1 cellular context compared by ENCODE assay signal in the genomic region with DNA sequence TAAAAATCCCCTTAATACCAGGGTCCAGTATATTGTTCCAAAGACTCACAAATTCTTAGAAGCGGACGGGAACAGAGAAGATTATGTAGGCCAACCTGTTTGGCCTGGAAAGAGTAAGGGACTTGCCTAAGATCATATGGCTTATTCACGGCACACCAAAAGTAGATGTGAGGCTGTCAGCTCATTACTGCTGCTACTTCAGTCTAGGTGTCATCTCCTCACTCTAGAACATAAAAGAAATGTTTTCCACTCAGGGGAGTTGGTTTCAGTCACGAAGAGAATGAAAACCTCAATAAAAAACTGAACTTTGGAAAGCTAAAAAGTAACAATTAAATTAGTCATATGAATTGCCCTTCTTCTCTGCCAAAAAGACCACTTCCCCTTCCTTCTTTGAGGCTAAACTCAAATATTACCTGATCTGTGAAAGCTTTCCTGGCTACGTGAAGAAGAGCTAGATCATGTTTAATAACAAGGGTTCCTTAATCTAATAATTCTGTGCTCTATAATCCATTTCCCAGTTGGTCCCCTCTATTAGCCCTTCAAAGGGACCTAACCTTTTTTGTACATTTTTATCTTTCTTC.
TF ChIP-seq lines count a peak whose summit lies in the region.

No MANE protein-coding gene starts in this region.

TF ChIP-seq in HepG2, 621 proteins besides CTCF, POLR2A, EP300 and RAD21:
- TF ChIP-seq LRRFIP1 (CRISPR knock-in tag; conservative IDR thresholded peaks at IDR 0.05) (no peak), NCOA2 (CRISPR knock-in tag; IDR thresholded peaks at IDR 0.05) (no peak), SP140L (CRISPR knock-in tag; IDR thresholded peaks at IDR 0.05; ENCODE audit: borderline replicate concordance) (0 out of 2 replicates have a peak, but pooled peaks have one; percentile 10), ZIK1 (CRISPR knock-in tag; IDR thresholded peaks at IDR 0.05; ENCODE audit: borderline replicate concordance, low read depth) (no peak), GABPB1 (CRISPR knock-in tag; IDR thresholded peaks at IDR 0.05) (no peak), ELF4 (CRISPR knock-in tag; IDR thresholded peaks at IDR 0.05; ENCODE audit: borderline replicate concordance) (0 out of 2 replicates have a peak, but pooled peaks have one; percentile 33), ZNF598 (CRISPR knock-in tag; IDR thresholded peaks at IDR 0.05; ENCODE audit: borderline replicate concordance) (no peak)
